Comparison of ENCODE assay signal across 8 cellular contexts in the genomic region with DNA sequence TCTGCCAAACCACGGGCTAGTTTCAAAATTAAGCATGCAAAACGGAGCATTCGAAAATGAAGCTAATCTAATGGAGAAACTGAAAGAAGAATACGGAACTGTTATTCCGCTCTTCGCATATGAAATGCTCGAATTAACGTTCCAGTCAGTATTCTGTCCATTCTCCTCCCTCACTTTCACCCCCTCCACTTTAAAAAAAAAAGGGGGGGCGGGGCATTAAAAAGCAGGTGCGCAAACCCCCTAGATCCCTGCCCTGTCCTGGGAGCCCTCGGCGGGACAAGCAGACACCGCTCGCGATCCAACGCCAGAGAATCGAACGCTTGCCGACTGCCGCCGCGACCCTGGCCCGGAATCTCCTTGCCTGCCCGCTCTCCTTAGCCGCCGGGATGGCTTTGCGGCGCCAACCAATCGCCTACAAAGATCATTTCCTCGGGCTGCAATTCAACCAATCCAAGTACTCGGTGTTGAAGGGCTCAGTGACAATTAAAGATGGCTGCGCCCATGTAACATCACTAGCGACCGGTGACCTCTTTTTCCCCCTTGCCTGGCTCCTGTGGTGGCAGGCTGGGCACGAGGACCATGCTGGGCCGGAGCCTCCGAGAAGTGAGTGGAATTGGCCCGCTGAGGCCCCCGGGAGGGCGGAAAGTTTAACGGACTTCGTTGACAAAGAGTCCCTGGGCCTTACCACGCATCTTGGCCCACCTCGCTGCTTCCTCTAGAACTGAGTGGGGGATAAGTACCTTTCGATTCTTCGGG. TPM values are rescaled to one million over a fixed set of nuclear protein-coding genes. Genes with fewer than 3 reads are reported as not detected.
DNase-seq lines count a peak whose midpoint lies in the region; ATAC-seq and TF ChIP-seq lines count a peak whose summit lies in the region.

A gene with protein sequence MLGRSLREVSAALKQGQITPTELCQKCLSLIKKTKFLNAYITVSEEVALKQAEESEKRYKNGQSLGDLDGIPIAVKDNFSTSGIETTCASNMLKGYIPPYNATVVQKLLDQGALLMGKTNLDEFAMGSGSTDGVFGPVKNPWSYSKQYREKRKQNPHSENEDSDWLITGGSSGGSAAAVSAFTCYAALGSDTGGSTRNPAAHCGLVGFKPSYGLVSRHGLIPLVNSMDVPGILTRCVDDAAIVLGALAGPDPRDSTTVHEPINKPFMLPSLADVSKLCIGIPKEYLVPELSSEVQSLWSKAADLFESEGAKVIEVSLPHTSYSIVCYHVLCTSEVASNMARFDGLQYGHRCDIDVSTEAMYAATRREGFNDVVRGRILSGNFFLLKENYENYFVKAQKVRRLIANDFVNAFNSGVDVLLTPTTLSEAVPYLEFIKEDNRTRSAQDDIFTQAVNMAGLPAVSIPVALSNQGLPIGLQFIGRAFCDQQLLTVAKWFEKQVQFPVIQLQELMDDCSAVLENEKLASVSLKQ (plus strand): TSS at position 476 of the 756 bp plus-strand sequence. CDS start 104 bp downstream, at position 580.
A gene with protein sequence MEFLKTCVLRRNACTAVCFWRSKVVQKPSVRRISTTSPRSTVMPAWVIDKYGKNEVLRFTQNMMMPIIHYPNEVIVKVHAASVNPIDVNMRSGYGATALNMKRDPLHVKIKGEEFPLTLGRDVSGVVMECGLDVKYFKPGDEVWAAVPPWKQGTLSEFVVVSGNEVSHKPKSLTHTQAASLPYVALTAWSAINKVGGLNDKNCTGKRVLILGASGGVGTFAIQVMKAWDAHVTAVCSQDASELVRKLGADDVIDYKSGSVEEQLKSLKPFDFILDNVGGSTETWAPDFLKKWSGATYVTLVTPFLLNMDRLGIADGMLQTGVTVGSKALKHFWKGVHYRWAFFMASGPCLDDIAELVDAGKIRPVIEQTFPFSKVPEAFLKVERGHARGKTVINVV (minus strand): TSS at position 396 of the 756 bp plus-strand sequence. CDS start 477 bp downstream, outside the sequence.

- POLR2A ChIA-PET in PC-9 (lab: Charles Lee; ENCODE audit: unreplicated experiment), result no interaction called here

- no peaks in the 10 kb centered on the region for H3K27me3 Mint-ChIP-seq in activated T-cell treated with anti-CD3 and anti-CD28 coated beads, Interleukin-2, amount 50 U/mL, for 24 hours

- H3K4me3 ChIP-seq in PC-9, result peak within 1 kb of the TSS; percentile 96
- peak within 1 kb of the TSS; percentile 78 to 100 for H3K4me3 ChIP-seq in esophagus (ENCODE audit: low read depth in 1 of 2, low read length in 2 of 2)
- peak within 1 kb of the TSS; percentile 98 to 99 for H3K4me3 ChIP-seq in muscle layer of colon (ENCODE audit: low read depth in 1 of 2, low read length in 2 of 2)

- DNase-seq in DMS53 (lab: John Stamatoyannopoulos, UW) (peak; percentile 91), PC-9 (peak; percentile 83 to 88)
- peak; percentile 85 for DNase-seq in activated T-cell treated with anti-CD3 and anti-CD28 coated beads, Interleukin-2, amount 50 U/mL, for 24 hours
- DNase-seq in stimulated activated CD8-positive, alpha-beta memory T cell treated with anti-CD3 and anti-CD28 coated beads, Interleukin-7, amount 100 ng/mL, for 1 hour (ENCODE audit: low read depth in 2 of 2), result peak; percentile 58 to 64

- intact Hi-C loops in PC-9 (cut with micrococcal nuclease; ENCODE audit: unreplicated experiment), result loop anchor here (1.0 to 2.0 kb wide), 2 partner anchors 170 to 345 kb away; partner anchors contain the start of gene CD24

- H3K4me1 ChIP-seq in PC-9 (replicated peaks; ENCODE audit: insufficient read depth), result peaks cover 10% of the 10 kb centered on the region
- no peaks in the 10 kb centered on the region for H3K4me1 ChIP-seq in esophagus (ENCODE audit: control insufficient read depth in 2 of 2, insufficient read depth in 2 of 2, low read length in 1 of 2)
- H3K4me1 ChIP-seq in muscle layer of colon (ENCODE audit: insufficient read depth, low read length), result peaks cover 16% of the 10 kb centered on the region

- H3K36me3 Mint-ChIP-seq in activated T-cell treated with anti-CD3 and anti-CD28 coated beads, Interleukin-2, amount 50 U/mL, for 24 hours (ENCODE audit: low read depth), result peaks cover 21% of the 10 kb centered on the region

- no peaks in the 10 kb centered on the region; the same call in 1 of the 2 replicates for H3F3A ChIP-seq in PC-9 (ENCODE audit: insufficient read depth, low read depth)

- 0 to 1% methylated on average over 46 of the region's 46 CpGs for WGBS in esophagus, 2 donors

- TF ChIP-seq EP300 in Ishikawa (IDR thresholded peaks at IDR 0.05; ENCODE audit: borderline replicate concordance), result no peak

- H4K20me1 ChIP-seq in PC-9 (ENCODE audit: insufficient read depth), result peaks cover 3% of the 10 kb centered on the region; the same call in 1 of the 2 replicates

- H3K9me2 ChIP-seq in PC-9 (ENCODE audit: insufficient read depth), result no peaks in the 10 kb centered on the region

- H3K27ac Mint-ChIP-seq in activated T-cell treated with anti-CD3 and anti-CD28 coated beads, Interleukin-2, amount 50 U/mL, for 24 hours, result peak within 1 kb of the TSS; percentile 99

- peak within 1 kb of the TSS; percentile 91 for H3K9ac ChIP-seq in muscle layer of colon (ENCODE audit: low read length)

- H3K27me3 ChIP-seq in PC-9 (ENCODE audit: insufficient read depth, low read depth) (no peaks in the 10 kb centered on the region), esophagus (ENCODE audit: control insufficient read depth in 1 of 2, insufficient read depth in 2 of 2, low read length in 2 of 2) (no peaks in the 10 kb centered on the region), muscle layer of colon (ENCODE audit: control insufficient read depth in 1 of 2, insufficient read depth in 2 of 2, low read length in 2 of 2) (no peaks in the 10 kb centered on the region)

- H3K9me3 Mint-ChIP-seq in activated T-cell treated with anti-CD3 and anti-CD28 coated beads, Interleukin-2, amount 50 U/mL, for 24 hours, result no peaks in the 10 kb centered on the region

- H3K4me3 Mint-ChIP-seq in activated T-cell treated with anti-CD3 and anti-CD28 coated beads, Interleukin-2, amount 50 U/mL, for 24 hours, result peak within 1 kb of the TSS; percentile 95

- H3K9me3 ChIP-seq in PC-9 (ENCODE audit: insufficient read depth, low read depth) (no peaks in the 10 kb centered on the region), esophagus (ENCODE audit: control insufficient read depth in 2 of 2, insufficient read depth in 1 of 2, low read depth in 1 of 2, low read length in 1 of 2) (no peaks in the 10 kb centered on the region), muscle layer of colon (ENCODE audit: low read length) (no peaks in the 10 kb centered on the region)

- TF ChIP-seq CTCF in PC-9 (conservative IDR thresholded peaks at IDR 0.05), result no peak

- peak; percentile 76 for ATAC-seq in GM21619 (IDR thresholded peaks at IDR 0.05; ENCODE audit: unreplicated experiment)

- H3K79me2 ChIP-seq in PC-9 (ENCODE audit: low read depth), result peaks cover 57% of the 10 kb centered on the region

- CTCF ChIA-PET in PC-9 (lab: Charles Lee), result no interaction called here

- H3K36me3 ChIP-seq in PC-9 (ENCODE audit: low read depth), result no peaks in the 10 kb centered on the region
- no peaks in the 10 kb centered on the region for H3K36me3 ChIP-seq in esophagus (ENCODE audit: control insufficient read depth in 2 of 2, insufficient read depth in 2 of 2, low read length in 1 of 2)
- H3K36me3 ChIP-seq in muscle layer of colon (ENCODE audit: insufficient read depth, low read length), result no peaks in the 10 kb centered on the region

- BruUV-seq in PC-9 (replicated peaks; lab: Mats Ljungman, UMichigan), result TSS peak; percentile 85

- H3K4me1 Mint-ChIP-seq in activated T-cell treated with anti-CD3 and anti-CD28 coated beads, Interleukin-2, amount 50 U/mL, for 24 hours (ENCODE audit: low read depth), result peaks cover 46% of the 10 kb centered on the region

- TF ChIP-seq RAD21 in Ishikawa (IDR thresholded peaks at IDR 0.05; ENCODE audit: low read depth), result no peak

- H2AFZ ChIP-seq in PC-9, result peak within 1 kb of the TSS; percentile 90

- H3K4me2 ChIP-seq in PC-9, result peak within 1 kb of the TSS; percentile 78

- H3K27ac ChIP-seq in PC-9 (peak within 1 kb of the TSS; percentile 68), esophagus (ENCODE audit: low read depth in 2 of 2, low read length in 1 of 2) (peak within 1 kb of the TSS; percentile 44 to 88), muscle layer of colon (ENCODE audit: low read depth, low read length) (peak within 1 kb of the TSS; percentile 67)

TF ChIP-seq in Ishikawa, 13 proteins besides CTCF, POLR2A, EP300 and RAD21:
- TF ChIP-seq YY1 (IDR thresholded peaks at IDR 0.05; ENCODE audit: low read depth) (peak; percentile 98), TCF12 (IDR thresholded peaks at IDR 0.05; ENCODE audit: low read depth) (peak; percentile 36; the same call in 1 of the 2 replicates), MAX (IDR thresholded peaks at IDR 0.05) (peak; percentile 77), TAF1 (IDR thresholded peaks at IDR 0.05; ENCODE audit: low read depth) (peak; percentile 84), NFIC (IDR thresholded peaks at IDR 0.05) (peak; percentile 34; the same call in 1 of the 2 replicates), CEBPB (IDR thresholded peaks at IDR 0.05) (no peak), CREB1 (IDR thresholded peaks at IDR 0.05; ENCODE audit: low read depth) (peak; percentile 61), FOXM1 (IDR thresholded peaks at IDR 0.05; ENCODE audit: borderline replicate concordance, low read depth) (no peak)

RNA-seq across cellular contexts. Expression of the first gene that starts in this region (rescaled TPM):
- total RNA-seq in PC-9 (2021), result 11.7 and 13.4 TPM in 2 replicates
- 1 to 10 TPM; 3.6 to 5.6 TPM for polyA plus RNA-seq in esophagus

RNA-seq across cellular contexts. Expression of the second gene that starts in this region (rescaled TPM):
- total RNA-seq in PC-9 (2021), result 8.1 and 10.0 TPM in 2 replicates
- 1 to 10 TPM; 2.5 to 4.7 TPM for polyA plus RNA-seq in esophagus

Comparison
In these comparisons a context has a peak if more than half of its experiments do, and no peak if none do; other contexts are left out.
1. Peak in every context shown above with its lines: DNase-seq, ATAC-seq, H3K4me3 ChIP-seq and H3K27ac ChIP-seq.